ENCODE assay signal across 18 cellular contexts in genomic region chr18:55795101-55795669, GRCh38.
A peak's percentile ranks its signal among the peaks of the same experiment; 100 is the strongest.
DNase-seq lines count a peak whose midpoint lies in the region; TF ChIP-seq lines count a peak whose summit lies in the region.
"Had no signal": no experiment of that assay in that cellular context is flagged by ENCODE, and none has a peak within 500 bp of the region (broad histone marks: within the 10 kb centered on the region; RNA-seq: fewer than 3 reads in every experiment).

No MANE protein-coding gene starts in this region.

- peaks cover 0 to 2% of the 10 kb centered on the region in 2 donors for H3K4me1 ChIP-seq in neuronal stem cell (ENCODE audit: control insufficient read depth in 2 of 2, insufficient read depth in 1 of 2, low read depth in 1 of 2, low read length in 2 of 2)
- H3K4me1 ChIP-seq in vagina, result no peaks in the 10 kb centered on the region

- H3K23ac ChIP-seq in neuronal stem cell (ENCODE audit: low read depth, low read length, poor library complexity), result no peak overlapping the region

- H3K14ac ChIP-seq in neuronal stem cell (ENCODE audit: low read length), result no peak overlapping the region

- H2AK5ac ChIP-seq in neuronal stem cell (ENCODE audit: low read depth, low read length), result no peak overlapping the region

- H4K91ac ChIP-seq in neuronal stem cell (ENCODE audit: low read depth, low read length, poor library complexity), result no peak overlapping the region

- intact Hi-C loops in vagina (cut with DNase I) (no loop called here), head of caudate nucleus (cut with DNase I) (no loop called here)

- H2BK12ac ChIP-seq in neuronal stem cell (ENCODE audit: low read length), result no peak overlapping the region

- H3K36me3 ChIP-seq in neuronal stem cell (replicated peaks in 1 of 2; ENCODE audit: control insufficient read depth in 2 of 2, insufficient read depth in 2 of 2, low read length in 2 of 2) (no peaks in the 10 kb centered on the region), vagina (no peaks in the 10 kb centered on the region)
- H3K36me3 ChIP-seq: MG63 had no signal

- no peaks in the 10 kb centered on the region for H3K79me1 ChIP-seq in neuronal stem cell (ENCODE audit: low read depth, low read length)

- no peak for TF ChIP-seq CTCF in WI38 (IDR thresholded peaks at IDR 0.05; ENCODE audit: low read depth, low read length)
- TF ChIP-seq CTCF in fibroblast of villous mesenchyme (IDR thresholded peaks at IDR 0.05; ENCODE audit: insufficient read depth, low read depth, low read length), result no peak
- no peak for TF ChIP-seq CTCF in vagina (IDR thresholded peaks at IDR 0.05)

- H3K4me2 ChIP-seq in neuronal stem cell (ENCODE audit: insufficient read depth, low read length, poor library complexity, severe bottlenecking), result no peak overlapping the region

- no peaks in the 10 kb centered on the region for H3K9me3 ChIP-seq in neuronal stem cell (replicated peaks in 1 of 2; ENCODE audit: control insufficient read depth in 2 of 2, insufficient read depth in 1 of 2, low read depth in 1 of 2, low read length in 2 of 2)
- no peaks in the 10 kb centered on the region for H3K9me3 ChIP-seq in vagina
- H3K9me3 ChIP-seq: MG63 had no signal

- H2BK15ac ChIP-seq in neuronal stem cell (ENCODE audit: low read length), result no peak overlapping the region

- H2BK5ac ChIP-seq in neuronal stem cell (ENCODE audit: low read length), result no peak overlapping the region

- H3K27me3 ChIP-seq in neuronal stem cell (ENCODE audit: control insufficient read depth in 3 of 3, insufficient read depth in 3 of 3, low read depth in 1 of 3, low read length in 3 of 3) (no peaks in the 10 kb centered on the region), vagina (no peaks in the 10 kb centered on the region)
- H3K27me3 ChIP-seq: MG63 had no signal

- DNase-seq in fibroblast of villous mesenchyme (ENCODE audit: low read depth), result peak; percentile 23
- no peak for DNase-seq in neuronal stem cell (ENCODE audit: low spot score)
- no peak for DNase-seq in vagina (ENCODE audit: extremely low spot score in 2 of 2)
- no peak for DNase-seq in head of caudate nucleus
- no peak for DNase-seq in activated naive CD4-positive, alpha-beta T cell treated with Interleukin-2 at 50 U/mL for 16 hours
- DNase-seq in SKM-1 (lab: John Stamatoyannopoulos, UW; ENCODE audit: unreplicated experiment), result no peak
- DNase-seq: activated CD4-positive, alpha-beta memory T cell treated with anti-CD3 and anti-CD28 coated beads for 36 hours; activated T-cell treated with anti-CD3 and anti-CD28 coated beads, Interleukin-2, amount 50 U/mL, for 24 hours; CD4-positive, CD25-positive, alpha-beta regulatory T cell; DMS53; effector CD4-positive, alpha-beta T cell; H7; MG63; natural killer cell; NCI-H1694 treated with DMSO at 0.1 percent for 48 hours; NCI-H510A had no signal

- H3K4me3 ChIP-seq in WI38 (ENCODE audit: low read depth, low read length) (peak overlapping the region; percentile 54), fibroblast of villous mesenchyme (ENCODE audit: low read depth, low read length) (no peak overlapping the region), neuronal stem cell (ENCODE audit: low read length in 2 of 2) (no peak overlapping the region), vagina (no peak overlapping the region)
- H3K4me3 ChIP-seq: lung, MG63 had no signal

- WGBS in neuronal stem cell (ENCODE audit: extremely low coverage in 2 of 2, insufficient read length in 2 of 2, insufficient replicate concordance in 1 of 2), 2 donors, result no CpG with 5 or more reads among the region's 2 CpGs

- H3K18ac ChIP-seq in neuronal stem cell (ENCODE audit: low read length), result no peak overlapping the region

- no peak overlapping the region for H3K9ac ChIP-seq in neuronal stem cell (ENCODE audit: low read depth, low read length, poor library complexity)

- no peak overlapping the region for H2BK120ac ChIP-seq in neuronal stem cell (ENCODE audit: low read depth, low read length)

- H2AFZ ChIP-seq in neuronal stem cell (ENCODE audit: low read length), result peak overlapping the region; percentile 16

- TF ChIP-seq POLR2A in vagina (IDR thresholded peaks at IDR 0.05), result no peak

- H3K27ac ChIP-seq in neuronal stem cell (replicated peaks; ENCODE audit: low read length), result no peak overlapping the region
- H3K27ac ChIP-seq in vagina, result peak overlapping the region; percentile 38

- no peak overlapping the region for H3K4ac ChIP-seq in neuronal stem cell (ENCODE audit: low read length)

- no peak overlapping the region for H4K8ac ChIP-seq in neuronal stem cell (ENCODE audit: low read depth, low read length)
